Comparison of ENCODE assay signal across 8 cellular contexts in the genomic region with DNA sequence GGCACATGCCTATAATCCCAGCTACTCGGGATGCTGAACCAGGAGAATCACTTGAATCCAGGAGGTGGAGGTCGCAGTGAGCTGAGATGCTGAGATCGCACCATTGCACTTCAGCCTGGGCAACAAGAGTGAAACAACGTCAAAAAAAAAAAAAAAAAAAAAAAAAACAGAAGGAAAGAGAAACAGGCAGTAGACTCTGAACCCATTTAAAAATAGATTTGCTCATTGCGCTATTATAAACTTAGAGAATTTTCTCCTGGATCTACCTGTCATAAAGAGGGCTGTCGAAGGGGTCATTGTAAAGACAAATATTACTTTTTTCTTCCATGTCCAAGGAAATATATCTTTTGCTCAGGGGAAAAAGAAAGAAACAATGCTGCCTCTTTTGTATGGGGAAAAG.
"Had no signal": no experiment of that assay in that cellular context is flagged by ENCODE, and none has a peak within 500 bp of the region (broad histone marks: within the 10 kb centered on the region; RNA-seq: fewer than 3 reads in every experiment).

No MANE protein-coding gene starts in this region.

- DNase-seq: HFFc6, IMR-90, KG1 had no signal

- FAIRE-seq: K562 had no signal

- H3K27ac ChIP-seq: HL-60 had no signal

- H3K9me3 ChIP-seq: HAP-1 had no signal

- H2AFZ ChIP-seq: GM23338 had no signal

- H3K36me3 ChIP-seq: HAP-1 had no signal

- H3K4me3 ChIP-seq: GM23338, HAP-1, K562 had no signal

- ATAC-seq: HCT116, K562 had no signal
